ENCODE assay signal across 21 cellular contexts in the genomic region with DNA sequence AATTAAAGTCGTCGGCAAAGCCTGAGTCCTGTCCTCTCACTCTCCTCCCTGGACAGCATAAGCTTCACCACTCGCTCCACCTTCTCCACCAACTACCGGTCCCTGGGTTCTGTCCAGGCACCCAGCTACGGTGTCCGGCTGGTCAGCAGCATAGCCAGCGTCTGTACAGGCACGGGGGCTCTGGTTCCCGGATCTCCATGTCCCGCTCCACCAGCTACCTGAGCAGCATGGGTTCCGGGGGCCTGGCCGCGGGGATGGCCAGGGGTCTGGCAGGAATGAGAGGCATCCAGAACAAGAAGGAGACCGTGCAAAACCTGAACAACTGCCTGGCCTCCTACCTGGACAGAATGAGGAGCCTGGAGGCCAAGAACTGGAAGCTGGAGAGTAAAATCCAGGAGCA. TPM values are rescaled to one million over a fixed set of nuclear protein-coding genes. Genes with fewer than 3 reads are reported as not detected.
DNase-seq lines count a peak whose midpoint lies in the region; ATAC-seq, FAIRE-seq and TF ChIP-seq lines count a peak whose summit lies in the region.
"Had no signal": no experiment of that assay in that cellular context is flagged by ENCODE, and none has a peak within 500 bp of the region (broad histone marks: within the 10 kb centered on the region; RNA-seq: fewer than 3 reads in every experiment).

No MANE protein-coding gene starts in this region.

- peaks cover 32% of the 10 kb centered on the region for H3K79me2 ChIP-seq in GM12878 (ENCODE audit: control insufficient read depth, insufficient read depth, low read length)

- CTCF ChIA-PET in GM12878 (lab: Yijun Ruan, JAX), result interaction anchor here (1.0 to 3.8 kb wide), 4 partner anchors 10 to 229 kb away, joined by 3 to 13 read pairs (median 4); a partner anchor contains a TSS
- CTCF ChIA-PET in activated CD4-positive, alpha-beta T cell treated with anti-CD3 and anti-CD28 coated beads for 36 hours (lab: Charles Lee), result interaction anchor here (1.0 to 1.4 kb wide), 2 partner anchors 14 to 100 kb away, joined by 3 read pairs; no protein-coding TSS in a partner anchor

- no peak for TF ChIP-seq RAD21 in GM12878 (IDR thresholded peaks at IDR 0.05; ENCODE audit: insufficient read depth, low read depth, low read length)

- H3K27me3 ChIP-seq in heart left ventricle (no peaks in the 10 kb centered on the region), GM12878 (replicated peaks in 1 of 2; ENCODE audit: control insufficient read depth in 2 of 2, insufficient read depth in 2 of 2, low read length in 1 of 2) (no peaks in the 10 kb centered on the region), WERI-Rb-1 (ENCODE audit: insufficient read depth, low read depth, severe bottlenecking) (no peaks in the 10 kb centered on the region)

- H3K27ac ChIP-seq in heart left ventricle (no peak overlapping the region), GM12878 (ENCODE audit: control insufficient read depth, insufficient read depth) (no peak overlapping the region), WERI-Rb-1 (no peak overlapping the region)
- H3K27ac ChIP-seq: GM23248 had no signal

- H4K20me1 ChIP-seq in GM12878 (ENCODE audit: control insufficient read depth, insufficient read depth), result no peaks in the 10 kb centered on the region

- intact Hi-C loops in Right ventricle myocardium inferior (cut with DNase I) (loop anchor here (5.0 kb wide), 1 partner anchor 558 kb away; a partner anchor contains a TSS), heart left ventricle (cut with DNase I) (no loop called here), GM12878 (cut with micrococcal nuclease; ENCODE audit: unreplicated experiment) (no loop called here)
- intact Hi-C loops in activated CD4-positive, alpha-beta T cell treated with anti-CD3 and anti-CD28 coated beads for 36 hours (cut with DNase I, micrococcal nuclease), result loop anchor here (5.0 to 10.0 kb wide), 5 partner anchors 203 to 558 kb away; a partner anchor contains a TSS

- H3K27me3 Mint-ChIP-seq in nephron (ENCODE audit: low read depth), result peaks cover 22% of the 10 kb centered on the region
- H3K27me3 Mint-ChIP-seq in activated CD4-positive, alpha-beta T cell treated with anti-CD3 and anti-CD28 coated beads for 36 hours, result peaks cover 2% of the 10 kb centered on the region

- no peaks in the 10 kb centered on the region for H3K36me3 ChIP-seq in heart left ventricle
- no peaks in the 10 kb centered on the region for H3K36me3 ChIP-seq in GM12878 (ENCODE audit: control insufficient read depth in 2 of 2, insufficient read depth in 2 of 2, low read length in 1 of 2)
- peaks cover 12% of the 10 kb centered on the region for H3K36me3 ChIP-seq in WERI-Rb-1

- SMC1A ChIA-PET in GM12878 (lab: Charles Lee; ENCODE audit: uncharacterized antibody, unreplicated experiment), result interaction anchor here (1.2 to 2.0 kb wide), 2 partner anchors 19 to 59 kb away, joined by 5 read pairs; no protein-coding TSS in a partner anchor

- no peak overlapping the region for H3K27ac Mint-ChIP-seq in nephron
- no peak overlapping the region for H3K27ac Mint-ChIP-seq in activated CD4-positive, alpha-beta T cell treated with anti-CD3 and anti-CD28 coated beads for 36 hours

- no peaks in the 10 kb centered on the region for H3K36me3 Mint-ChIP-seq in nephron (ENCODE audit: low read depth)
- H3K36me3 Mint-ChIP-seq in activated CD4-positive, alpha-beta T cell treated with anti-CD3 and anti-CD28 coated beads for 36 hours (ENCODE audit: low read depth), result no peaks in the 10 kb centered on the region
- H3K36me3 Mint-ChIP-seq: CD4-positive, CD25-positive, alpha-beta regulatory T cell had no signal

- TF ChIP-seq POLR2A in heart left ventricle (IDR thresholded peaks at IDR 0.05) (no peak), GM12878 (IDR thresholded peaks at IDR 0.05; ENCODE audit: low read depth, low read length) (no peak)

- DNase-seq in Right ventricle myocardium inferior (ENCODE audit: missing footprints) (peak; percentile 70), heart left ventricle (no peak), GM12878 (ENCODE audit: low read depth, low spot score) (no peak), WERI-Rb-1 (no peak), NCI-H526 (lab: John Stamatoyannopoulos, UW) (no peak), NCI-H2029 (lab: John Stamatoyannopoulos, UW) (no peak)
- no peak for DNase-seq in activated CD4-positive, alpha-beta T cell treated with anti-CD3 and anti-CD28 coated beads for 36 hours
- DNase-seq: 8988T; CD4-positive, CD25-positive, alpha-beta regulatory T cell; COR-L47; GDM1; GM23248; NCI-H1092 treated with DMSO at 0.1 percent for 48 hours; NCI-H146; NCI-H2081; NCI-H446 treated with DMSO at 0.1 percent for 48 hours; NCI-H774; SIG-M5 had no signal

- no peak for FAIRE-seq in GM12878 (lab: Jason Lieb, UNC)

- 94 to 98% (median 97%) methylated on average over 10 to 14 of the region's 14 CpGs for WGBS in heart left ventricle, 4 donors
- WGBS in GM12878 (ENCODE audit: insufficient coverage, insufficient replicate concordance, low lambda C conversion rate, missing lambda C conversion rate), result 86% methylated on average over 14 of the region's 14 CpGs

- ATAC-seq in Right ventricle myocardium inferior (no peak), heart left ventricle (no peak), GM12878 (no peak)
- ATAC-seq in activated CD4-positive, alpha-beta T cell treated with anti-CD3 and anti-CD28 coated beads for 36 hours, result no peak
- ATAC-seq: HCT116, PC-3 had no signal

- H3K4me3 ChIP-seq in heart left ventricle (no peak overlapping the region), GM12878 (no peak overlapping the region), WERI-Rb-1 (ENCODE audit: low read depth, low read length) (no peak overlapping the region)
- H3K4me3 ChIP-seq: GM23248 had no signal

- peak overlapping the region in 2 of 3 experiments; percentile 19 to 34 for H3K4me3 Mint-ChIP-seq in nephron
- no peak overlapping the region for H3K4me3 Mint-ChIP-seq in activated CD4-positive, alpha-beta T cell treated with anti-CD3 and anti-CD28 coated beads for 36 hours

- peak overlapping the region; percentile 38; the same call in 1 of the 2 replicates for H3K4me2 ChIP-seq in GM12878 (ENCODE audit: control insufficient read depth, insufficient read depth)

- in situ Hi-C loops in GM12878 (cut with MboI), result no loop called here

- H3K9me3 ChIP-seq in heart left ventricle, result no peaks in the 10 kb centered on the region
- H3K9me3 ChIP-seq in GM12878 (replicated peaks; ENCODE audit: control insufficient read depth, insufficient read depth, low read length), result no peaks in the 10 kb centered on the region
- H3K9me3 ChIP-seq in WERI-Rb-1 (ENCODE audit: severe bottlenecking), result no peaks in the 10 kb centered on the region

- peaks cover 10 to 33% (median 26%) of the 10 kb centered on the region in 12 donors for H3K4me1 ChIP-seq in heart left ventricle
- peaks cover 18% of the 10 kb centered on the region for H3K4me1 ChIP-seq in GM12878 (ENCODE audit: control insufficient read depth, insufficient read depth, low read length)

- H3K9me3 Mint-ChIP-seq in nephron, result no peaks in the 10 kb centered on the region
- no peaks in the 10 kb centered on the region for H3K9me3 Mint-ChIP-seq in activated CD4-positive, alpha-beta T cell treated with anti-CD3 and anti-CD28 coated beads for 36 hours (ENCODE audit: low read depth)

- TF ChIP-seq CTCF in heart left ventricle (IDR thresholded peaks at IDR 0.05) (no peak), GM12878 (IDR thresholded peaks at IDR 0.05 in 2 of 3, conservative IDR thresholded peaks at IDR 0.05 in 1 of 3; ENCODE audit: control insufficient read depth in 2 of 3, extremely low read depth in 1 of 3, insufficient read depth in 1 of 3, low read depth in 3 of 3, low read length in 3 of 3) (no peak), nephron (IDR thresholded peaks at IDR 0.05; ENCODE audit: unreplicated experiment in 3 of 3) (no peak), WERI-Rb-1 (IDR thresholded peaks at IDR 0.05; ENCODE audit: low read depth, low read length) (no peak)

- H3K9ac ChIP-seq in GM12878 (ENCODE audit: control insufficient read depth, insufficient read depth, low read length), result no peak overlapping the region
- H3K9ac ChIP-seq: GM23248 had no signal

- H3K4me1 Mint-ChIP-seq in nephron, result peaks cover 32% of the 10 kb centered on the region
- peaks cover 46% of the 10 kb centered on the region for H3K4me1 Mint-ChIP-seq in activated CD4-positive, alpha-beta T cell treated with anti-CD3 and anti-CD28 coated beads for 36 hours

- BruUV-seq in GM12878 (replicated peaks; lab: Mats Ljungman, UMichigan), result no TSS peak

- peak overlapping the region; percentile 52 for H2AFZ ChIP-seq in GM12878 (ENCODE audit: control insufficient read depth, low read depth, low read length)
- H2AFZ ChIP-seq: GM23248 had no signal

- RAD21 ChIA-PET in GM12878 (lab: Charles Lee; ENCODE audit: unreplicated experiment), result interaction anchor here (1.5 kb wide), 1 partner anchor 10 kb away, joined by 3 read pairs; no protein-coding TSS in a partner anchor

- POLR2A ChIA-PET in GM12878 (lab: Charles Lee), result interaction anchor here (5.0 kb wide), 1 partner anchor 66 kb away, joined by 22 read pairs; a partner anchor contains a TSS
- POLR2A ChIA-PET in activated CD4-positive, alpha-beta T cell treated with anti-CD3 and anti-CD28 coated beads for 36 hours (lab: Charles Lee), result no interaction called here

- TF ChIP-seq EP300 in GM12878 (IDR thresholded peaks at IDR 0.05; ENCODE audit: borderline replicate concordance in 1 of 2, control insufficient read depth in 1 of 2, low read depth in 2 of 2, low read length in 2 of 2), result no peak

TF ChIP-seq in GM12878, 131 proteins besides CTCF, POLR2A, EP300 and RAD21 (continues in another document):
- TF ChIP-seq SREBF2 (IDR thresholded peaks at IDR 0.05; ENCODE audit: low read length), result no peak

RNA-seq across cellular contexts. Expression of a gene that starts 1.7 kb away (rescaled TPM):
- total RNA-seq in Right ventricle myocardium inferior (6.4 TPM), heart left ventricle (10 to 100 TPM in 2 of 9 donors, 1 to 10 TPM in 7; 4.0 to 12.1 (median 9.4) TPM), GM12878 (2014; rRNA removed) (10.4 and 11.7 TPM in 2 replicates), GM12878 (2014; rRNA removed; fragmentation: Illumina TruSeq; extraction: Trizol) (15.5 and 17.3 TPM in 2 replicates), GM12878 (2021) (10.4 and 10.8 TPM in 2 replicates)
- polyA plus RNA-seq in heart left ventricle (1 to 10 TPM; 5.6 to 8.3 TPM), GM12878 (2011; rRNA removed) (6.2 and 11.6 TPM in 2 replicates), GM12878 (2014; fragmentation: Illumina TruSeq; extraction: Trizol) (14.6 and 15.7 TPM in 2 replicates), GM12878 (2014; fragmentation: Nextera tagmentation; extraction: Ambion mirVana) (10 to 100 TPM in 1 of 2 experiments, 1 to 10 TPM in 1; 7.1 to 11.2 TPM), GM12878 (2014; rRNA removed) (13.4 and 16.9 TPM in 2 replicates), GM12878 (2016; fragmentation: Nextera tagmentation; extraction: Ambion mirVana) (10 to 100 TPM; 18.9 to 19.9 TPM)
- total RNA-seq in GM12878 (2013; cell fraction: nucleolus; rRNA removed), result 25.9 and 29.7 TPM in 2 replicates
- polyA plus RNA-seq in GM12878 (2011; ENCODE audit: low read depth), result 12.7 TPM
- 1.3 and 1.7 TPM in 2 replicates for polyA plus RNA-seq in GM12878 (2011; cell fraction: cytosol; rRNA removed)
- polyA plus RNA-seq in GM12878 (2011; cell fraction: nucleus; rRNA removed), result 4.2 and 5.8 TPM in 2 replicates
- polyA plus RNA-seq in GM12878 (2012), result 12.0 and 15.5 TPM in 2 replicates
- polyA minus RNA-seq in GM12878 (2011; rRNA and poly(A)+ RNA removed), result 1.6 and 4.1 TPM in 2 replicates
- 0.94 and 2.3 TPM in 2 replicates for polyA minus RNA-seq in GM12878 (2011; cell fraction: cytosol; rRNA and poly(A)+ RNA removed)
- 4.6 and 8.0 TPM in 2 replicates for polyA minus RNA-seq in GM12878 (2011; cell fraction: nucleus; rRNA and poly(A)+ RNA removed)
- total RNA-seq in activated CD4-positive, alpha-beta T cell treated with anti-CD3 and anti-CD28 coated beads for 36 hours, result 10 to 100 TPM in 1 of 2 experiments, 1 to 10 TPM in 1; 8.7 to 11.1 TPM

Comparison
In these comparisons a context has a peak if more than half of its experiments do, and no peak if none do; other contexts are left out.
1. intact Hi-C loops: an anchor here in Right ventricle myocardium inferior (5.0 kb wide) and activated CD4-positive, alpha-beta T cell treated with anti-CD3 and anti-CD28 coated beads for 36 hours (5.0 to 10.0 kb wide); none called in heart left ventricle and GM12878.